ENCODE assay signal across 10 cellular contexts in the genomic region with DNA sequence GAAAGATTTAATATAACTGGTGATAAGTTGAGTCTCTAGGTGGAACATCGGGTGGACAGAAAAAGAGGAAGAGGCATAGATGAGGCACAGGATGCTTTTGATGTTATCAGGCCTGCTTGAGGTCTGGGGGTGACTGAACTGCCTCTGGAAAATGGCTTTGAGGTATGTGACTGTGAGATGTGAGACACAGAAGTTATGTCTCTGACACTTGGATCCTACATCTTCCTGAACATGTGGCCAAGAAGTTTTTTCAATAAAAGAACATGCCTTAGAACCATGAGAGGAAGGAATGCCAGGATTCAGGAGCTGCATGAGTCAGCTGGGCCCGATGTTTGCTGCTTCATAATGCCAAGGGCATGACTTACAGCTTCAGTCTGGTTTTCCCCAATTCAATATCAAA. TPM values are rescaled to one million over a fixed set of nuclear protein-coding genes. Genes with fewer than 3 reads are reported as not detected.
DNase-seq lines count a peak whose midpoint lies in the region; TF ChIP-seq lines count a peak whose summit lies in the region.
"Had no signal": no experiment of that assay in that cellular context is flagged by ENCODE, and none has a peak within 500 bp of the region (broad histone marks: within the 10 kb centered on the region; RNA-seq: fewer than 3 reads in every experiment).

No MANE protein-coding gene starts in this region.

- no peaks in the 10 kb centered on the region for H3K36me3 ChIP-seq in HAP-1 (replicated peaks)

- in situ Hi-C loops in HAP-1 (cut with MboI; ENCODE audit: low sequenced_read_pairs), result no loop called here

- H3K4me1 ChIP-seq in HAP-1, result no peaks in the 10 kb centered on the region

- no peak for TF ChIP-seq CTCF in cardiac fibroblast (IDR thresholded peaks at IDR 0.05; ENCODE audit: low read depth, low read length)

- peak; percentile 35 for DNase-seq in activated CD4-positive, alpha-beta T cell treated with anti-CD3 and anti-CD28 coated beads for 48 hours
- no peak for DNase-seq in activated CD4-positive, alpha-beta T cell treated with anti-CD3 and anti-CD28 coated beads, Interleukin-2, amount 50 U/mL, for 1 hour
- DNase-seq in OCI-M1 (lab: John Stamatoyannopoulos, UW) (peak; percentile 58), cardiac fibroblast (ENCODE audit: low read depth in 2 of 2) (peak; percentile 76 to 80), renal cortical epithelial cell (ENCODE audit: low read depth) (peak; percentile 68), C1 segment of cervical spinal cord (lab: John Stamatoyannopoulos, UW) (no peak), HuH-7.5 (ENCODE audit: low spot score) (no peak), HAP-1 (ENCODE audit: low spot score in 2 of 2) (no peak)
- DNase-seq: activated T-cell treated with anti-CD3 and anti-CD28 coated beads, Interleukin-2, amount 50 U/mL, for 4 hours; KG1 had no signal

- H3K4me3 ChIP-seq in cardiac fibroblast (replicated peaks in 1 of 2; ENCODE audit: low read depth in 2 of 2, low read length in 2 of 2), result no peak overlapping the region
- no peak overlapping the region for H3K4me3 ChIP-seq in HAP-1

- H3K9me3 ChIP-seq in HAP-1, result no peaks in the 10 kb centered on the region

- no peaks in the 10 kb centered on the region for H3K27me3 ChIP-seq in HAP-1 (ENCODE audit: low read depth)

RNA-seq across cellular contexts. Expression of gene AIM2, which starts 11.5 kb away (rescaled TPM):
- not detected in 2 replicates for total RNA-seq in renal cortical epithelial cell

Comparison
In these comparisons a context has a peak if more than half of its experiments do, and no peak if none do; other contexts are left out.
1. DNase-seq: peak in activated CD4-positive, alpha-beta T cell treated with anti-CD3 and anti-CD28 coated beads for 48 hours (single experiment), OCI-M1 (single experiment), cardiac fibroblast (2 of 2) and renal cortical epithelial cell (single experiment); none in activated CD4-positive, alpha-beta T cell treated with anti-CD3 and anti-CD28 coated beads, Interleukin-2, amount 50 U/mL, for 1 hour (single experiment), C1 segment of cervical spinal cord (0 of 14), HuH-7.5 (single experiment) and HAP-1 (0 of 2).